Comparison of ENCODE assay signal across 8 cellular contexts in genomic region chr9:122347348-122348287, GRCh38. TPM values are rescaled to one million over a fixed set of nuclear protein-coding genes. Genes with fewer than 3 reads are reported as not detected.
DNase-seq lines count a peak whose midpoint lies in the region; ATAC-seq and TF ChIP-seq lines count a peak whose summit lies in the region.

No MANE protein-coding gene starts in this region.

- no peak for ATAC-seq in GM19023 (IDR thresholded peaks at IDR 0.05; ENCODE audit: unreplicated experiment)

- H3K9me3 Mint-ChIP-seq in activated naive CD4-positive, alpha-beta T cell treated with anti-CD3 and anti-CD28 coated beads, Interleukin-2, amount 10 ng/mL, durations not matched to agents 7 days and 5 days = peaks cover under 1% of the 10 kb centered on the region
- H3K9me3 Mint-ChIP-seq in activated CD4-positive, alpha-beta T cell treated with anti-CD3 and anti-CD28 coated beads, Interleukin-2, amount 10 ng/mL, durations not matched to agents 7 days and 5 days = no peaks in the 10 kb centered on the region
- peaks cover 3% of the 10 kb centered on the region for H3K9me3 Mint-ChIP-seq in glutamatergic neuron (ENCODE audit: unreplicated experiment)

- H3K27ac Mint-ChIP-seq in activated naive CD4-positive, alpha-beta T cell treated with anti-CD3 and anti-CD28 coated beads, Interleukin-2, amount 10 ng/mL, durations not matched to agents 7 days and 5 days = no peak overlapping the region
- H3K27ac Mint-ChIP-seq in activated CD4-positive, alpha-beta T cell treated with anti-CD3 and anti-CD28 coated beads, Interleukin-2, amount 10 ng/mL, durations not matched to agents 7 days and 5 days = no peak overlapping the region
- H3K27ac Mint-ChIP-seq in glutamatergic neuron (ENCODE audit: unreplicated experiment) = no peak overlapping the region

- H3K4me3 Mint-ChIP-seq in activated naive CD4-positive, alpha-beta T cell treated with anti-CD3 and anti-CD28 coated beads, Interleukin-2, amount 10 ng/mL, durations not matched to agents 7 days and 5 days = peak overlapping the region; percentile 70
- peak overlapping the region; percentile 67 for H3K4me3 Mint-ChIP-seq in activated CD4-positive, alpha-beta T cell treated with anti-CD3 and anti-CD28 coated beads, Interleukin-2, amount 10 ng/mL, durations not matched to agents 7 days and 5 days
- peak overlapping the region; percentile 86 for H3K4me3 Mint-ChIP-seq in glutamatergic neuron (ENCODE audit: unreplicated experiment)

- TF ChIP-seq CTCF in glutamatergic neuron (IDR thresholded peaks at IDR 0.05; ENCODE audit: partially characterized antibody, unreplicated experiment) = no peak
- no peak for TF ChIP-seq CTCF in retinal pigment epithelial cell (conservative IDR thresholded peaks at IDR 0.05; ENCODE audit: low read depth, low read length)

- peak overlapping the region; percentile 55 for H3K4me3 ChIP-seq in retinal pigment epithelial cell (ENCODE audit: low read length)

- no peaks in the 10 kb centered on the region for H3K36me3 Mint-ChIP-seq in activated naive CD4-positive, alpha-beta T cell treated with anti-CD3 and anti-CD28 coated beads, Interleukin-2, amount 10 ng/mL, durations not matched to agents 7 days and 5 days
- peaks cover 2% of the 10 kb centered on the region for H3K36me3 Mint-ChIP-seq in activated CD4-positive, alpha-beta T cell treated with anti-CD3 and anti-CD28 coated beads, Interleukin-2, amount 10 ng/mL, durations not matched to agents 7 days and 5 days (ENCODE audit: low read depth)
- H3K36me3 Mint-ChIP-seq in glutamatergic neuron (ENCODE audit: unreplicated experiment) = peaks cover 4% of the 10 kb centered on the region

- peaks cover 49% of the 10 kb centered on the region for H3K27me3 Mint-ChIP-seq in activated naive CD4-positive, alpha-beta T cell treated with anti-CD3 and anti-CD28 coated beads, Interleukin-2, amount 10 ng/mL, durations not matched to agents 7 days and 5 days
- H3K27me3 Mint-ChIP-seq in activated CD4-positive, alpha-beta T cell treated with anti-CD3 and anti-CD28 coated beads, Interleukin-2, amount 10 ng/mL, durations not matched to agents 7 days and 5 days = peaks cover 32% of the 10 kb centered on the region
- peaks cover 6% of the 10 kb centered on the region for H3K27me3 Mint-ChIP-seq in glutamatergic neuron (ENCODE audit: unreplicated experiment)

- CTCF ChIA-PET in activated naive CD4-positive, alpha-beta T cell treated with anti-CD3 and anti-CD28 coated beads, Interleukin-2, amount 10 ng/mL, durations not matched to agents 7 days and 5 days (lab: Charles Lee) = interaction anchor here (2.8 to 11.2 kb wide), 2 partner anchors 223 to 249 kb away, joined by 15 to 303 read pairs; no protein-coding TSS in a partner anchor
- CTCF ChIA-PET in activated CD4-positive, alpha-beta T cell treated with anti-CD3 and anti-CD28 coated beads, Interleukin-2, amount 10 ng/mL, durations not matched to agents 7 days and 5 days (lab: Charles Lee) = interaction anchor here (1.6 to 8.6 kb wide), 2 partner anchors 20 to 224 kb away, joined by 3 to 60 read pairs; no protein-coding TSS in a partner anchor

- DNase-seq in activated naive CD4-positive, alpha-beta T cell treated with anti-CD3 and anti-CD28 coated beads, Interleukin-2, amount 10 ng/mL, durations not matched to agents 7 days and 5 days = peak; percentile 38
- DNase-seq in activated naive CD4-positive, alpha-beta T cell (lab: John Stamatoyannopoulos, UW) = no peak
- peak; percentile 20 for DNase-seq in activated CD4-positive, alpha-beta T cell treated with anti-CD3 and anti-CD28 coated beads, Interleukin-2, amount 10 ng/mL, durations not matched to agents 7 days and 5 days
- DNase-seq in glutamatergic neuron = no peak
- no peak for DNase-seq in retinal pigment epithelial cell (ENCODE audit: low read depth)
- no peak for DNase-seq in SHP77 (lab: John Stamatoyannopoulos, UW)
- no peak for DNase-seq in KG1 (lab: John Stamatoyannopoulos, UW)

- POLR2A ChIA-PET in activated CD4-positive, alpha-beta T cell treated with anti-CD3 and anti-CD28 coated beads, Interleukin-2, amount 10 ng/mL, durations not matched to agents 7 days and 5 days (lab: Charles Lee) = no interaction called here

- H3K4me1 Mint-ChIP-seq in activated naive CD4-positive, alpha-beta T cell treated with anti-CD3 and anti-CD28 coated beads, Interleukin-2, amount 10 ng/mL, durations not matched to agents 7 days and 5 days = peaks cover 16% of the 10 kb centered on the region
- H3K4me1 Mint-ChIP-seq in activated CD4-positive, alpha-beta T cell treated with anti-CD3 and anti-CD28 coated beads, Interleukin-2, amount 10 ng/mL, durations not matched to agents 7 days and 5 days = peaks cover 18% of the 10 kb centered on the region
- peaks cover 7% of the 10 kb centered on the region for H3K4me1 Mint-ChIP-seq in glutamatergic neuron (ENCODE audit: low read depth, unreplicated experiment)

RNA-seq across cellular contexts. Expression of gene PTGS1, which starts 23.2 kb away (rescaled TPM):
- total RNA-seq in activated CD4-positive, alpha-beta T cell treated with anti-CD3 and anti-CD28 coated beads, Interleukin-2, amount 10 ng/mL, durations not matched to agents 7 days and 5 days = not detected
- total RNA-seq in glutamatergic neuron (ENCODE audit: unreplicated experiment) = 0.39 TPM

Comparison
In these comparisons a context has a peak if more than half of its experiments do, and no peak if none do; other contexts are left out.
1. DNase-seq: peak in activated naive CD4-positive, alpha-beta T cell treated with anti-CD3 and anti-CD28 coated beads, Interleukin-2, amount 10 ng/mL, durations not matched to agents 7 days and 5 days (single experiment) and activated CD4-positive, alpha-beta T cell treated with anti-CD3 and anti-CD28 coated beads, Interleukin-2, amount 10 ng/mL, durations not matched to agents 7 days and 5 days (single experiment); none in activated naive CD4-positive, alpha-beta T cell (0 of 4), glutamatergic neuron (single experiment), retinal pigment epithelial cell (single experiment), SHP77 (0 of 2) and KG1 (single experiment).
2. Peak in every context shown above with its lines, with median percentiles within 50 percentile points of each other: H3K4me3 Mint-ChIP-seq.